In the genomic region with DNA sequence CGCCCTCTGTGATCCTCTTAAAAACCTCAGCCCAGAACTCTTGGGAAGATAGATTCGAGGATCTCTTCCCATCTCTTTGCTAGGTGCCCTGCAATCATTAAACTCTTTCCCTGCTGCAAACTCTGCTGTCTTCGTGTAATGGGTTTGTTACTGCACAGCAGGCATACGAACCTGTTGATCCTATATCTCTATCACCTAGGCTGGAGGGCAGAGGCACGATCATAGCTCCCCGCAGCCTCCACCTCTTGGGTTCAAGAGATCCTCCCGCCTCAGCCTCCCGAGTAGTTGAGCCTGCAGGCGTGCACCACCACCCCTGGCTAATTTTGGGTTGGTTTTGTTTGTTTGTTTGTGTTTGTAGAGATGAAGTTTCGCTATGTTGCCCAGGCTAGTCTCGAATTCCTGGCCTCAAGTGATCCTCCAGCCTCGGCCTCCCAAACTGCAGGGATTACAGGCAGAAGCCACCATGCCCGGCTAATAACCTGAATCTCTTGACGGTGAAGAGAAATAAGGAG, we compare ENCODE assay signal across 8 cellular contexts. TPM values are rescaled to one million over a fixed set of nuclear protein-coding genes. Genes with fewer than 3 reads are reported as not detected.
DNase-seq lines count a peak whose midpoint lies in the region; TF ChIP-seq lines count a peak whose summit lies in the region.

No MANE protein-coding gene starts in this region.

- TF ChIP-seq CTCF in OCI-LY3 (IDR thresholded peaks at IDR 0.05; ENCODE audit: low read depth, low read length) (no peak), endothelial cell (IDR thresholded peaks at IDR 0.05; ENCODE audit: unreplicated experiment) (no peak), osteoblast (IDR thresholded peaks at IDR 0.05; ENCODE audit: extremely low read depth, low read depth, low read length) (no peak)

- H3K4me3 ChIP-seq in CD4-positive, alpha-beta memory T cell (ENCODE audit: low read length in 2 of 2) = peak overlapping the region; percentile 75 to 85
- H3K4me3 ChIP-seq in OCI-LY3 (ENCODE audit: low read length) (peak overlapping the region; percentile 81), osteoblast (ENCODE audit: insufficient read depth, low read length) (peak overlapping the region; percentile 95)

- no peaks in the 10 kb centered on the region for H3K27me3 Mint-ChIP-seq in CD4-positive, alpha-beta memory T cell
- peaks cover 5% of the 10 kb centered on the region for H3K27me3 Mint-ChIP-seq in endothelial cell (ENCODE audit: unreplicated experiment)

- peaks cover 13% of the 10 kb centered on the region for H3K4me1 ChIP-seq in CD4-positive, alpha-beta memory T cell (ENCODE audit: insufficient read depth, low read length)
- H3K4me1 ChIP-seq in OCI-LY3 (ENCODE audit: low read length) = peaks cover 8% of the 10 kb centered on the region
- peaks cover 17% of the 10 kb centered on the region for H3K4me1 ChIP-seq in osteoblast (ENCODE audit: insufficient read depth, low read length)

- POLR2A ChIA-PET in CD4-positive, alpha-beta memory T cell (lab: Charles Lee; ENCODE audit: partially characterized antibody) = interaction anchor here (1.0 to 1.7 kb wide), 5 partner anchors 10 to 387 kb away, joined by 3 to 7 read pairs (median 4); partner anchors contain the start of gene PPIG

- peak overlapping the region; percentile 92 to 95 (median 94) for H3K4me3 Mint-ChIP-seq in CD4-positive, alpha-beta memory T cell
- H3K4me3 Mint-ChIP-seq in endothelial cell (ENCODE audit: unreplicated experiment) = peak overlapping the region; percentile 83

- no peaks in the 10 kb centered on the region for H3K9me3 ChIP-seq in CD4-positive, alpha-beta memory T cell (ENCODE audit: control insufficient read depth in 1 of 2, low read length in 2 of 2)
- H3K9me3 ChIP-seq in OCI-LY3 (ENCODE audit: insufficient read depth, low read length) (no peaks in the 10 kb centered on the region), osteoblast (ENCODE audit: low read depth, low read length) (no peaks in the 10 kb centered on the region)

- intact Hi-C loops in CD4-positive, alpha-beta memory T cell (cut with micrococcal nuclease) = loop anchor here (5.0 to 10.0 kb wide), 2 partner anchors 94 to 114 kb away; partner anchors contain the start of genes FASTKD1 and LRP2

- H2AFZ ChIP-seq in OCI-LY3 (ENCODE audit: low read depth, low read length) (peak overlapping the region; percentile 66), osteoblast (ENCODE audit: low read length) (peak overlapping the region; percentile 100)

- H4K20me1 ChIP-seq in OCI-LY3 (ENCODE audit: insufficient read depth, low read length) = no peaks in the 10 kb centered on the region
- H4K20me1 ChIP-seq in osteoblast (ENCODE audit: insufficient read depth, low read length) = no peaks in the 10 kb centered on the region

- no peaks in the 10 kb centered on the region for H3K27me3 ChIP-seq in CD4-positive, alpha-beta memory T cell (ENCODE audit: insufficient read depth, low read length)
- no peaks in the 10 kb centered on the region for H3K27me3 ChIP-seq in OCI-LY3 (ENCODE audit: low read depth, low read length)
- no peaks in the 10 kb centered on the region for H3K27me3 ChIP-seq in osteoblast (ENCODE audit: insufficient read depth, low read length)

- H3K27ac Mint-ChIP-seq in CD4-positive, alpha-beta memory T cell = peak overlapping the region in 5 of 7 donors; percentile 12 to 92 (median 67)
- H3K27ac Mint-ChIP-seq in endothelial cell (ENCODE audit: unreplicated experiment) = peak overlapping the region; percentile 22

- peaks cover 0 to 6% of the 10 kb centered on the region in 2 donors for H3K36me3 Mint-ChIP-seq in CD4-positive, alpha-beta memory T cell
- H3K36me3 Mint-ChIP-seq in endothelial cell (ENCODE audit: low read depth, unreplicated experiment) = no peaks in the 10 kb centered on the region

- no peaks in the 10 kb centered on the region for H3K36me3 ChIP-seq in CD4-positive, alpha-beta memory T cell (ENCODE audit: insufficient read depth, low read length)
- H3K36me3 ChIP-seq in OCI-LY3 (replicated peaks; ENCODE audit: low read depth, low read length) (no peaks in the 10 kb centered on the region), osteoblast (ENCODE audit: insufficient read depth, low read length) (no peaks in the 10 kb centered on the region)

- H3K4me2 ChIP-seq in OCI-LY3 (ENCODE audit: low read length) (peak overlapping the region; percentile 61), osteoblast (ENCODE audit: insufficient read depth, low read length) (peak overlapping the region; percentile 98)

- no peak for DNase-seq in CD4-positive, alpha-beta memory T cell
- DNase-seq in endothelial cell (ENCODE audit: low spot score) (no peak), osteoblast (ENCODE audit: insufficient read length, low spot score, missing footprints) (no peak), AG08395 (ENCODE audit: low spot score) (no peak), NCI-H2171 treated with DMSO at 0.1 percent for 48 hours (lab: John Stamatoyannopoulos, UW) (no peak), mesenteric fat pad (ENCODE audit: low spot score) (no peak)
- no peak for DNase-seq in stimulated activated CD4-positive, alpha-beta T cell treated with anti-CD3 and anti-CD28 coated beads, Interleukin-1b, Interleukin-23, amount 100 ng/mL, for 48 hours

- H3K79me2 ChIP-seq in OCI-LY3 (ENCODE audit: low read length) = no peaks in the 10 kb centered on the region
- H3K79me2 ChIP-seq in osteoblast (ENCODE audit: insufficient read depth, low read length) = peaks cover 8% of the 10 kb centered on the region

- CTCF ChIA-PET in CD4-positive, alpha-beta memory T cell (lab: Charles Lee; ENCODE audit: partially characterized antibody) = interaction anchor here (0.8 to 3.9 kb wide), 8 partner anchors 9 to 512 kb away, joined by 3 to 19 read pairs (median 4); no protein-coding TSS in a partner anchor

- H3K9ac ChIP-seq in OCI-LY3 (ENCODE audit: low read length) = peak overlapping the region; percentile 66

- H3K9me3 Mint-ChIP-seq in CD4-positive, alpha-beta memory T cell = no peaks in the 10 kb centered on the region
- no peaks in the 10 kb centered on the region for H3K9me3 Mint-ChIP-seq in endothelial cell (ENCODE audit: unreplicated experiment)

- peak overlapping the region; percentile 29 for H3K27ac ChIP-seq in CD4-positive, alpha-beta memory T cell (ENCODE audit: low read depth, low read length)
- no peak overlapping the region for H3K27ac ChIP-seq in OCI-LY3 (ENCODE audit: low read length)
- peak overlapping the region; percentile 79 for H3K27ac ChIP-seq in osteoblast (ENCODE audit: low read depth, low read length)

- H3K4me1 Mint-ChIP-seq in CD4-positive, alpha-beta memory T cell = peaks cover 6 to 21% (median 16%) of the 10 kb centered on the region in 4 donors
- H3K4me1 Mint-ChIP-seq in endothelial cell (ENCODE audit: unreplicated experiment) = peaks cover 3% of the 10 kb centered on the region

RNA-seq across cellular contexts. Expression of gene BBS5, which starts 0.5 kb away (rescaled TPM):
- 1 to 10 TPM; 1.7 to 1.8 TPM for total RNA-seq in CD4-positive, alpha-beta memory T cell
- polyA plus RNA-seq in CD4-positive, alpha-beta memory T cell = 1 to 10 TPM in 1 of 2 donors, under 1 TPM in 1; 0.45 to 1.2 TPM
- total RNA-seq in endothelial cell (ENCODE audit: unreplicated experiment) (3.2 TPM), osteoblast (5.8 and 9.1 TPM in 2 replicates), mesenteric fat pad (10.3 TPM)

RNA-seq across cellular contexts. Expression of gene KLHL41, which starts 30.7 kb away (rescaled TPM):
- under 1 TPM; 0.25 to 0.81 TPM for total RNA-seq in CD4-positive, alpha-beta memory T cell
- under 1 TPM in 1 of 2 donors, not detected in 1; 0.09 TPM for polyA plus RNA-seq in CD4-positive, alpha-beta memory T cell
- 0.10 TPM for total RNA-seq in endothelial cell (ENCODE audit: unreplicated experiment)
- total RNA-seq in osteoblast = 1.1 and 1.2 TPM in 2 replicates
- total RNA-seq in mesenteric fat pad = 0.55 TPM
